24 cellular contexts compared by ENCODE assay signal in the genomic region with DNA sequence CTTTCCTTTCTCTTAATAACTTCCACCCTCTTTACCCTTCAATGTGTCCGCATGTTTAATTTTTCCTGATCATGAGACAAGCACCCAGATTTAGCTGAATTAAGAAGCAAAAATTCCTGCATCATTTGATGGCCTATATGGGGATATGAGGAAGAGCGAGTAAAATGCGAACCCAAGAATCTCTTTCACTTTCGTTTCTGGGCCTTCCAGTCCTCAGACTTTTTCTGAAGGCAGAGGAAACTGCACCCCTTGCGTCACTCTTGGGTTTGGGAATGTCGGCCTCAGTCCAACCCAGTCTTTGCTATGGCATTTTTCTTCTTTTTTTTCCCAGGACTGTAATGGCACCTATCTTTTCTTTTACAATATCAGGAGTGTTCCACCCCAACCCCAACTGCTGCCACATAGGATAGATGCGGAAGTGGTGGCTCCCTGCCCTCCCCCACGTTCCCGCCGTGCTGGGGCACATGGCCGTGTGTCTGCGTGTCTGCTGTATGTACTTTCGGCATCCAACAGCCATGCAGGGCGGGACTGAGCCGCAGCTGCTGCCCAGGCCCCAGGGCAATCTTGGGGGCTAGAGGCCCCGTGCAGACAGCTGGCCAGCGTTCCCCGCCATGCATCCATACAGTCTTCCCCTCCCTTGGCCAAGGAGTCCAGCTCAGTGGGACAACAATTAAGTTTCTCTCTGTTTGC.
DNase-seq lines count a peak whose midpoint lies in the region; ATAC-seq lines count a peak whose summit lies in the region.
"Had no signal": no experiment of that assay in that cellular context is flagged by ENCODE, and none has a peak within 500 bp of the region (broad histone marks: within the 10 kb centered on the region; RNA-seq: fewer than 3 reads in every experiment).

No MANE protein-coding gene starts in this region.

- DNase-seq in ACHN (peak; percentile 10), HCEC 1CT (peak; percentile 28), OCI-M1 (lab: John Stamatoyannopoulos, UW) (peak; percentile 52), fibroblast of peridontal ligament (ENCODE audit: extremely low read depth) (peak; percentile 10), C1 segment of cervical spinal cord (lab: John Stamatoyannopoulos, UW) (no peak), GM19240 (ENCODE audit: insufficient read length, low spot score) (no peak)
- DNase-seq in activated naive CD4-positive, alpha-beta T cell (lab: John Stamatoyannopoulos, UW), result no peak
- DNase-seq: activated CD4-positive, alpha-beta T cell treated with anti-CD3 and anti-CD28 coated beads, Interleukin-2, amount 50 U/mL, for 1 hour; activated CD8-positive, alpha-beta memory T cell treated with anti-CD3 and anti-CD28 coated beads, Interleukin-2, amount 10 ng/mL, durations not matched to agents 7 days and 5 days; activated naive CD4-positive, alpha-beta T cell treated with anti-CD3 and anti-CD28 coated beads, Interleukin-2, amount 10 ng/mL, durations not matched to agents 7 days and 5 days; activated T-cell treated with anti-CD3 and anti-CD28 coated beads, Interleukin-2, amount 50 U/mL, for 72 hours; amygdala; esophagus squamous epithelium; GF-D8; islet precursor cell; midbrain; natural killer cell; NCI-H187; NCI-H524 treated with DMSO at 0.1 percent for 48 hours; SK-N-SH; stimulated activated CD4-positive, alpha-beta T cell treated with anti-CD3 and anti-CD28 coated beads, Interleukin-2, amount 100 ng/mL, for 24 hours; WERI-Rb-1 had no signal

- in situ Hi-C loops in ACHN (cut with HindIII; ENCODE audit: low pct_ligation_motif_present, low pct_unique_long_range_greater_than_20kb, low sequenced_read_pairs), result no loop called here

- no peak for ATAC-seq in HG03139 (IDR thresholded peaks at IDR 0.05; ENCODE audit: unreplicated experiment)
- ATAC-seq: activated CD8-positive, alpha-beta memory T cell treated with anti-CD3 and anti-CD28 coated beads, Interleukin-2, amount 10 ng/mL, durations not matched to agents 7 days and 5 days; activated T-cell treated with anti-CD3 and anti-CD28 coated beads, Interleukin-2, amount 50 U/mL, for 72 hours; gastroesophageal sphincter; natural killer cell had no signal

Comparison
In these comparisons a context has a peak if more than half of its experiments do, and no peak if none do; other contexts are left out.
1. DNase-seq: peak in ACHN (single experiment), HCEC 1CT (single experiment), OCI-M1 (single experiment) and fibroblast of peridontal ligament (single experiment); none in C1 segment of cervical spinal cord (0 of 14), activated naive CD4-positive, alpha-beta T cell (0 of 4) and GM19240 (single experiment).